Comparison of ENCODE assay signal across 1 cellular context in genomic region chr6:43174263-43175112, GRCh38.
TF ChIP-seq lines count a peak whose summit lies in the region.

No MANE protein-coding gene starts in this region.

TF ChIP-seq in HepG2, 621 proteins besides CTCF, POLR2A, EP300 and RAD21 (continued from another document and continues in another):
- TF ChIP-seq ZNF331 (CRISPR knock-in tag; IDR thresholded peaks at IDR 0.05) (peak; percentile 69; the same call in 1 of the 2 replicates), PLSCR1 (CRISPR knock-in tag; IDR thresholded peaks at IDR 0.05; ENCODE audit: borderline replicate concordance) (no peak), RXRB (CRISPR knock-in tag; IDR thresholded peaks at IDR 0.05; ENCODE audit: borderline replicate concordance) (peak; percentile 15; the same call in 1 of the 2 replicates), HNRNPK (IDR thresholded peaks at IDR 0.05; ENCODE audit: low read depth, low read length, poor library complexity, severe bottlenecking) (peak; percentile 58), TRAFD1 (CRISPR knock-in tag; IDR thresholded peaks at IDR 0.05; ENCODE audit: borderline replicate concordance) (no peak), BHLHE40 (IDR thresholded peaks at IDR 0.05; ENCODE audit: low read length) (peak; percentile 98), IRX3 (CRISPR knock-in tag; IDR thresholded peaks at IDR 0.05; ENCODE audit: borderline replicate concordance, low read depth) (no peak), ZNF546 (CRISPR knock-in tag; conservative IDR thresholded peaks at IDR 0.05) (no peak), NKX3-1 (CRISPR knock-in tag; IDR thresholded peaks at IDR 0.05) (no peak), ERF (CRISPR knock-in tag; IDR thresholded peaks at IDR 0.05) (peak; percentile 69), ELK4 (CRISPR knock-in tag; IDR thresholded peaks at IDR 0.05; ENCODE audit: borderline replicate concordance) (peak; percentile 46; the same call in 1 of the 2 replicates), TEAD3 (CRISPR knock-in tag; optimal IDR thresholded peaks at IDR 0.05; ENCODE audit: borderline replicate concordance) (peak; percentile 97), HNF1A (IDR thresholded peaks at IDR 0.05; ENCODE audit: low read depth) (no peak), HNF1A (CRISPR knock-in tag; IDR thresholded peaks at IDR 0.05; ENCODE audit: borderline replicate concordance) (0 out of 2 replicates have a peak, but pooled peaks have one; percentile 56), KMT2B (CRISPR knock-in tag; IDR thresholded peaks at IDR 0.05) (peak; percentile 76), GATAD2A (CRISPR knock-in tag; IDR thresholded peaks at IDR 0.05) (peak; percentile 65), ATF1 (CRISPR knock-in tag; IDR thresholded peaks at IDR 0.05) (peak; percentile 49; the same call in 1 of the 2 replicates), ZNF891 (CRISPR knock-in tag; IDR thresholded peaks at IDR 0.05) (peak; percentile 84), HMG20B (CRISPR knock-in tag; conservative IDR thresholded peaks at IDR 0.05) (0 out of 2 replicates have a peak, but pooled peaks have one; percentile 30), KDM5A (IDR thresholded peaks at IDR 0.05; ENCODE audit: borderline replicate concordance, low read length) (peak; percentile 82; the same call in 1 of the 2 replicates), MLX (CRISPR knock-in tag; IDR thresholded peaks at IDR 0.05) (peak; percentile 18; the same call in 1 of the 2 replicates), MIER3 (CRISPR knock-in tag; IDR thresholded peaks at IDR 0.05; ENCODE audit: borderline replicate concordance) (peak; percentile 64; the same call in 1 of the 2 replicates), RNF219 (CRISPR knock-in tag; IDR thresholded peaks at IDR 0.05) (no peak), SATB2 (CRISPR knock-in tag; IDR thresholded peaks at IDR 0.05) (no peak), E2F1 (CRISPR knock-in tag; IDR thresholded peaks at IDR 0.05) (peak; percentile 59; the same call in 1 of the 2 replicates), ZNF781 (CRISPR knock-in tag; IDR thresholded peaks at IDR 0.05; ENCODE audit: borderline replicate concordance, not compliant biosample characterization) (peak; percentile 72), ZNF18 (CRISPR knock-in tag; IDR thresholded peaks at IDR 0.05; ENCODE audit: insufficient replicate concordance) (no peak), ATF6 (CRISPR knock-in tag; conservative IDR thresholded peaks at IDR 0.05) (0 out of 2 replicates have a peak, but pooled peaks have one; percentile 58), TBX2 (CRISPR knock-in tag; IDR thresholded peaks at IDR 0.05; ENCODE audit: borderline replicate concordance) (peak; percentile 75), ZNF770 (CRISPR knock-in tag; IDR thresholded peaks at IDR 0.05) (peak; percentile 84), ATM (IDR thresholded peaks at IDR 0.05; ENCODE audit: borderline replicate concordance) (no peak), CEBPZ (IDR thresholded peaks at IDR 0.05; ENCODE audit: low read length) (no peak), ELF3 (CRISPR knock-in tag; IDR thresholded peaks at IDR 0.05) (peak; percentile 85), MAZ (IDR thresholded peaks at IDR 0.05; ENCODE audit: borderline replicate concordance, low read depth, low read length) (peak; percentile 94), MAZ (CRISPR knock-in tag; IDR thresholded peaks at IDR 0.05; ENCODE audit: low read depth) (peak; percentile 87)
